ENCODE assay signal across 9 cellular contexts in genomic region chr13:46595136-46595917, GRCh38. TPM values are rescaled to one million over a fixed set of nuclear protein-coding genes. Genes with fewer than 3 reads are reported as not detected.
DNase-seq lines count a peak whose midpoint lies in the region; ATAC-seq, FAIRE-seq and TF ChIP-seq lines count a peak whose summit lies in the region.
"Had no signal": no experiment of that assay in that cellular context is flagged by ENCODE, and none has a peak within 500 bp of the region (broad histone marks: within the 10 kb centered on the region; RNA-seq: fewer than 3 reads in every experiment).

No MANE protein-coding gene starts in this region.

- H3F3A ChIP-seq in SK-N-SH (replicated peaks; ENCODE audit: insufficient read depth): peaks cover 6% of the 10 kb centered on the region

- FAIRE-seq in A549 (lab: Jason Lieb, UNC) (no peak), kidney (lab: Jason Lieb, UNC) (no peak)

- TF ChIP-seq CTCF in A549 (IDR thresholded peaks at IDR 0.05) (no peak), SK-N-SH (IDR thresholded peaks at IDR 0.05) (no peak), kidney (IDR thresholded peaks at IDR 0.05; ENCODE audit: borderline replicate concordance, extremely low read depth, insufficient read depth) (no peak), colonic mucosa (IDR thresholded peaks at IDR 0.05) (no peak)

- 58% methylated on average over 6 of the region's 6 CpGs for WGBS in A549 (ENCODE audit: missing lambda C conversion rate)
- WGBS in SK-N-SH (ENCODE audit: low lambda C conversion rate): 73% methylated on average over 6 of the region's 6 CpGs

- no peak for TF ChIP-seq EP300 in A549 (IDR thresholded peaks at IDR 0.05)
- TF ChIP-seq EP300 in SK-N-SH (IDR thresholded peaks at IDR 0.05; ENCODE audit: borderline replicate concordance in 1 of 2, low read depth in 1 of 2, low read length in 1 of 2): no peak

- H3K27ac ChIP-seq in A549: peak overlapping the region in 1 of 2 experiments; percentile 44; a peak in 2 of 6 replicates
- H3K27ac ChIP-seq in SK-N-SH (ENCODE audit: low read depth in 2 of 2, low read length in 1 of 2): peak overlapping the region in 1 of 2 experiments; percentile 65; a peak in 2 of 4 replicates
- H3K27ac ChIP-seq in kidney (ENCODE audit: low read depth in 2 of 2, low read length in 2 of 2): peak overlapping the region; percentile 49 to 79
- H3K27ac ChIP-seq in colonic mucosa: no peak overlapping the region

- peaks cover 95% of the 10 kb centered on the region; the same call in 1 of the 2 replicates for H3K79me2 ChIP-seq in SK-N-SH (ENCODE audit: insufficient read depth)

- H3K9me3 ChIP-seq in A549 (no peaks in the 10 kb centered on the region), SK-N-SH (no peaks in the 10 kb centered on the region), kidney (ENCODE audit: control insufficient read depth in 1 of 2, low read length in 2 of 2) (no peaks in the 10 kb centered on the region), colonic mucosa (no peaks in the 10 kb centered on the region)

- no peaks in the 10 kb centered on the region for H3K9me2 ChIP-seq in SK-N-SH

- H2AFZ ChIP-seq in SK-N-SH (ENCODE audit: low read depth): no peak overlapping the region

- TF ChIP-seq POLR2A in A549 (IDR thresholded peaks at IDR 0.05; ENCODE audit: low read length): no peak

- no peak for TF ChIP-seq RAD21 in A549 (conservative IDR thresholded peaks at IDR 0.05 in 1 of 2, IDR thresholded peaks at IDR 0.05 in 1 of 2)
- no peak for TF ChIP-seq RAD21 in SK-N-SH (IDR thresholded peaks at IDR 0.05; ENCODE audit: low read length)

- H3K4me1 ChIP-seq in A549 (peaks cover 36% of the 10 kb centered on the region), SK-N-SH (ENCODE audit: control insufficient read depth in 1 of 2, insufficient read depth in 2 of 2, low read depth in 1 of 2, low read length in 1 of 2) (peaks cover 19 to 22% of the 10 kb centered on the region in 2 experiments; a peak in 3 of 4 replicates), kidney (ENCODE audit: control insufficient read depth in 1 of 2, insufficient read depth in 1 of 2, low read depth in 1 of 2, low read length in 2 of 2) (peaks cover 15 to 58% of the 10 kb centered on the region in 2 donors), colonic mucosa (peaks cover 3% of the 10 kb centered on the region)

- POLR2A ChIA-PET in A549 (lab: Yijun Ruan, JAX) (no interaction called here), SK-N-SH (lab: Yijun Ruan, JAX) (no interaction called here)

- CTCF ChIA-PET in A549 (lab: Yijun Ruan, JAX) (interaction anchor here (0.6 to 1.5 kb wide), 6 partner anchors 10 to 1310 kb away, joined by 3 to 5 read pairs (median 4); no protein-coding TSS in a partner anchor), SK-N-SH (lab: Yijun Ruan, JAX) (interaction anchor here (1.2 to 1.7 kb wide), 9 partner anchors 9 to 126 kb away, joined by 3 to 5 read pairs (median 5); no protein-coding TSS in a partner anchor)

- H3K4me3 ChIP-seq in A549 (no peak overlapping the region), SK-N-SH (ENCODE audit: low read depth in 2 of 2, low read length in 1 of 2) (no peak overlapping the region), kidney (ENCODE audit: low read length in 2 of 2) (no peak overlapping the region), colonic mucosa (no peak overlapping the region)

- intact Hi-C loops in kidney (cut with DNase I) (no loop called here), colonic mucosa (cut with DNase I) (no loop called here)

- H3K4me2 ChIP-seq in A549 (peak overlapping the region; percentile 52), SK-N-SH (no peak overlapping the region; the same call in 1 of the 2 replicates)

- H3K27me3 ChIP-seq in SK-N-SH (ENCODE audit: insufficient read depth) (no peaks in the 10 kb centered on the region), colonic mucosa (no peaks in the 10 kb centered on the region)

- DNase-seq in A549 (ENCODE audit: low read depth in 1 of 2, low spot score in 1 of 2) (no peak), SK-N-SH (no peak), kidney (no peak), NCI-H1417 treated with DMSO at 0.1 percent for 48 hours (lab: John Stamatoyannopoulos, UW) (no peak), colonic mucosa (no peak), iPS-NIHi11 (ENCODE audit: low spot score) (no peak)
- DNase-seq in stimulated activated naive CD4-positive, alpha-beta T cell treated with Interleukin-2 at 50 U/mL for 16 hours (lab: John Stamatoyannopoulos, UW): no peak
- DNase-seq: CD4-positive, CD25-positive, alpha-beta regulatory T cell had no signal

- peaks cover 35% of the 10 kb centered on the region for H4K20me1 ChIP-seq in SK-N-SH (ENCODE audit: insufficient read depth)

- ATAC-seq in A549: no peak; a peak in 2 of 6 replicates
- peak; percentile 47 for ATAC-seq in GM21619 (IDR thresholded peaks at IDR 0.05; ENCODE audit: unreplicated experiment)

- H3K9ac ChIP-seq in SK-N-SH (no peak overlapping the region), kidney (ENCODE audit: low read length in 2 of 2) (no peak overlapping the region), colonic mucosa (ENCODE audit: low read depth in 2 of 2, low read length in 2 of 2) (no peak overlapping the region)

- H3K36me3 ChIP-seq in SK-N-SH (replicated peaks in 1 of 2; ENCODE audit: control insufficient read depth in 1 of 2, insufficient read depth in 2 of 2, low read length in 1 of 2): no peaks in the 10 kb centered on the region
- no peaks in the 10 kb centered on the region for H3K36me3 ChIP-seq in kidney (ENCODE audit: control insufficient read depth in 1 of 2, insufficient read depth in 2 of 2, low read length in 2 of 2)
- no peaks in the 10 kb centered on the region for H3K36me3 ChIP-seq in colonic mucosa

TF ChIP-seq in A549, 52 proteins besides CTCF, POLR2A, EP300 and RAD21:
- TF ChIP-seq MAFK (IDR thresholded peaks at IDR 0.05; ENCODE audit: partially characterized antibody): peak; percentile 51
- TF ChIP-seq CHD4 (IDR thresholded peaks at IDR 0.05; ENCODE audit: borderline replicate concordance): no peak

TF ChIP-seq in SK-N-SH, 30 proteins besides CTCF, POLR2A, EP300 and RAD21:
- TF ChIP-seq TAF1 (IDR thresholded peaks at IDR 0.05; ENCODE audit: borderline replicate concordance, low read depth, low read length) (no peak), FOSL2 (IDR thresholded peaks at IDR 0.05; ENCODE audit: borderline replicate concordance, low read depth) (peak; percentile 33; the same call in 1 of the 2 replicates), TCF12 (IDR thresholded peaks at IDR 0.05) (peak; percentile 61)
- TF ChIP-seq, protein P1, sequence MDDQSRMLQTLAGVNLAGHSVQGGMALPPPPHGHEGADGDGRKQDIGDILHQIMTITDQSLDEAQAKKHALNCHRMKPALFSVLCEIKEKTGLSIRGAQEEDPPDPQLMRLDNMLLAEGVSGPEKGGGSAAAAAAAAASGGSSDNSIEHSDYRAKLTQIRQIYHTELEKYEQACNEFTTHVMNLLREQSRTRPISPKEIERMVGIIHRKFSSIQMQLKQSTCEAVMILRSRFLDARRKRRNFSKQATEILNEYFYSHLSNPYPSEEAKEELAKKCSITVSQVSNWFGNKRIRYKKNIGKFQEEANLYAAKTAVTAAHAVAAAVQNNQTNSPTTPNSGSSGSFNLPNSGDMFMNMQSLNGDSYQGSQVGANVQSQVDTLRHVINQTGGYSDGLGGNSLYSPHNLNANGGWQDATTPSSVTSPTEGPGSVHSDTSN (IDR thresholded peaks at IDR 0.05): peak; percentile 45; the same call in 1 of the 2 replicates
- TF ChIP-seq, protein P2, sequence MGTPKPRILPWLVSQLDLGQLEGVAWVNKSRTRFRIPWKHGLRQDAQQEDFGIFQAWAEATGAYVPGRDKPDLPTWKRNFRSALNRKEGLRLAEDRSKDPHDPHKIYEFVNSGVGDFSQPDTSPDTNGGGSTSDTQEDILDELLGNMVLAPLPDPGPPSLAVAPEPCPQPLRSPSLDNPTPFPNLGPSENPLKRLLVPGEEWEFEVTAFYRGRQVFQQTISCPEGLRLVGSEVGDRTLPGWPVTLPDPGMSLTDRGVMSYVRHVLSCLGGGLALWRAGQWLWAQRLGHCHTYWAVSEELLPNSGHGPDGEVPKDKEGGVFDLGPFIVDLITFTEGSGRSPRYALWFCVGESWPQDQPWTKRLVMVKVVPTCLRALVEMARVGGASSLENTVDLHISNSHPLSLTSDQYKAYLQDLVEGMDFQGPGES (IDR thresholded peaks at IDR 0.05; ENCODE audit: low read depth, low read length): no peak

RNA-seq across cellular contexts. Expression of gene LRCH1, which starts 42.4 kb away (rescaled TPM):
- polyA plus RNA-seq in A549 (2011; rRNA removed) (16.4 and 21.9 TPM in 2 replicates), A549 (2017; fragmentation: RNase III; extraction: RNeasy Plus Mini Kit Qiagen cat#74134 plus additional on column Dnase treatment) (7.4 to 8.5 TPM (median 8.2 TPM) in 3 replicates), SK-N-SH (2012; rRNA removed) (5.5 and 7.8 TPM in 2 replicates), kidney (ENCODE audit: insufficient read depth, low read depth, low replicate concordance) (10.2 TPM)
- 3.6 and 4.2 TPM in 2 replicates for polyA plus RNA-seq in A549 (2012; cell fraction: cytosol; rRNA removed)
- polyA plus RNA-seq in A549 (2012; cell fraction: nucleus; rRNA removed): 3.3 and 4.3 TPM in 2 replicates
- 18.7 and 19.8 TPM in 2 replicates for polyA minus RNA-seq in A549 (2011; rRNA and poly(A)+ RNA removed)
- polyA plus RNA-seq in SK-N-SH (2012; cell fraction: cytosol; rRNA removed): 6.8 and 7.0 TPM in 2 replicates
- polyA plus RNA-seq in SK-N-SH (2012; cell fraction: nucleus; rRNA removed): 5.0 and 9.5 TPM in 2 replicates
- total RNA-seq in kidney (39.0 TPM), colonic mucosa (10 to 100 TPM; 12.8 to 19.6 TPM)
